Comparison of ENCODE assay signal across 8 cellular contexts in the genomic region with DNA sequence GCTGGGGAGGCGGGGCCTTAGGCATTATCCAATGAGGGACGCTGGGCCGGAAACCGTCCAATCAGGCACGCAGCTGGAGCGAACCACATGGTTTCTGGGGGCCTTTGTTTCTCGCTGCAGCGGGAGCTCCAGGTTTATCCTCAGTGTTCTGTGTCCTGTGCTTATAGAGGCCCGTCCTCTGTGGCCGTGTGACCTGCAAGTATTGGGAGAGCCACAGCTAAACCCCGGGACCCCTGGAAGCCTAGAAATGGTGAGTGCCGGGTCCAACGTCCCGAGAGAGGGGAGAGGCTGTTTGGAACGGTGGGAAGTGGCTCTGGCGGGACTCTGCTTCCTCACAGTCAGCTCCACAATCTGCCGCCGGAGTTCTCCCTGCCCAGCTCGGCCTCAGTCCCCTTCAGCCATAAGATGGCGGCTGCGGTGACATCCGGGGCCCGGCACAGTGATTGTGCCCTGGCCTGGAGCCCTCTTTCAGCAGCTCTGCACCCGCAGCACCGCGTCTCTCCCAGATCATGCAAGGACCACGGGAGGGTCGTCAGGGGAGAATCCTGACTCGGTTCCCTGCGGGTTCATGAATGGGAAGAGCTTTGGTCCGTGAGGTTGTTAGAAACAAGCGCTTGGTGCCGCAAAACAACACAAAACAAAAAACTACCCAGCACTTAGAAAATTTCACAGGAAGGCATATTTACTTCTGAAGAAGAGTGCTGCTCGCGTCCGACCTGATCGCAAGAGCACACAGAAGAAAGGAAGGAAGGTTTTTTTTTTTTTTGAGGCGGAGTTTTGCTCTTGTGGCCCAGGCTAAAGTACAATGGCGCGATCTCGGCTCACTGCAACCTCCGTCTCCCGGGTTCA. TPM values are rescaled to one million over a fixed set of nuclear protein-coding genes. Genes with fewer than 3 reads are reported as not detected.
DNase-seq lines count a peak whose midpoint lies in the region; ATAC-seq and TF ChIP-seq lines count a peak whose summit lies in the region.

A gene (plus strand): TSS at position 133 of the 849 bp plus-strand sequence. CDS start 115 bp downstream, at position 248.

- peaks cover 22% of the 10 kb centered on the region for H3K9me3 Mint-ChIP-seq in activated CD4-positive, alpha-beta memory T cell treated with anti-CD3 and anti-CD28 coated beads, Interleukin-2, amount 10 ng/mL, durations not matched to agents 7 days and 5 days

- intact Hi-C loops in lower leg skin (cut with DNase I; ENCODE audit: low total_unique reads) = no loop called here

- POLR2A ChIA-PET in activated CD4-positive, alpha-beta memory T cell treated with anti-CD3 and anti-CD28 coated beads, Interleukin-2, amount 10 ng/mL, durations not matched to agents 7 days and 5 days (lab: Charles Lee) = interaction anchor here (0.6 to 5.0 kb wide), 32 partner anchors 9 to 1901 kb away, joined by 3 to 93 read pairs (median 5); a partner anchor contains a TSS

- H3K27me3 Mint-ChIP-seq in activated CD4-positive, alpha-beta memory T cell treated with anti-CD3 and anti-CD28 coated beads, Interleukin-2, amount 10 ng/mL, durations not matched to agents 7 days and 5 days = no peaks in the 10 kb centered on the region

- peak within 1 kb of the TSS; percentile 57 for H3K4me3 ChIP-seq in lower leg skin (ENCODE audit: low read depth, poor library complexity, severe bottlenecking)

- CTCF ChIA-PET in activated CD4-positive, alpha-beta memory T cell treated with anti-CD3 and anti-CD28 coated beads, Interleukin-2, amount 10 ng/mL, durations not matched to agents 7 days and 5 days (lab: Charles Lee) = interaction anchor here (0.7 to 2.2 kb wide), 5 partner anchors 32 to 133 kb away, joined by 3 to 7 read pairs (median 4); a partner anchor contains a TSS

- peak in 1 of 2 donors; percentile 40 for TF ChIP-seq POLR2A in lower leg skin (IDR thresholded peaks at IDR 0.05)

- DNase-seq in C1 segment of cervical spinal cord (lab: John Stamatoyannopoulos, UW) = peak; percentile 74 to 98 (median 94)
- peak; percentile 99 for DNase-seq in NCI-H82 (lab: John Stamatoyannopoulos, UW)
- DNase-seq in activated CD4-positive, alpha-beta memory T cell treated with anti-CD3 and anti-CD28 coated beads, Interleukin-2, amount 10 ng/mL, durations not matched to agents 7 days and 5 days = peak; percentile 97
- DNase-seq in ecto neural progenitor cell (ENCODE audit: low spot score) = peak; percentile 97
- DNase-seq in lower leg skin (ENCODE audit: low spot score in 2 of 2) = peak; percentile 97 to 100
- peak; percentile 91 to 93 for DNase-seq in stimulated activated CD4-positive, alpha-beta T cell treated with anti-CD3 and anti-CD28 coated beads, Interleukin-4, amount 100 ng/mL, for 4 hours

- H3K4me1 Mint-ChIP-seq in activated CD4-positive, alpha-beta memory T cell treated with anti-CD3 and anti-CD28 coated beads, Interleukin-2, amount 10 ng/mL, durations not matched to agents 7 days and 5 days = peaks cover 22% of the 10 kb centered on the region

- no peak for TF ChIP-seq CTCF in lower leg skin (IDR thresholded peaks at IDR 0.05)

- WGBS in lower leg skin, 2 donors = 1% methylated on average over 36 to 40 of the region's 43 CpGs

- ATAC-seq in GM19351 (IDR thresholded peaks at IDR 0.05; ENCODE audit: unreplicated experiment) = peak; percentile 96
- ATAC-seq in HG03558 (IDR thresholded peaks at IDR 0.05; ENCODE audit: extremely low read depth, unreplicated experiment) = peak; percentile 83

- H3K4me3 Mint-ChIP-seq in activated CD4-positive, alpha-beta memory T cell treated with anti-CD3 and anti-CD28 coated beads, Interleukin-2, amount 10 ng/mL, durations not matched to agents 7 days and 5 days = peak within 1 kb of the TSS; percentile 100

- peaks cover 48% of the 10 kb centered on the region for H3K36me3 Mint-ChIP-seq in activated CD4-positive, alpha-beta memory T cell treated with anti-CD3 and anti-CD28 coated beads, Interleukin-2, amount 10 ng/mL, durations not matched to agents 7 days and 5 days (ENCODE audit: low read depth)

- peak within 1 kb of the TSS; percentile 100 for H3K27ac Mint-ChIP-seq in activated CD4-positive, alpha-beta memory T cell treated with anti-CD3 and anti-CD28 coated beads, Interleukin-2, amount 10 ng/mL, durations not matched to agents 7 days and 5 days

RNA-seq across cellular contexts. Expression of the gene that starts here (rescaled TPM):
- 10 to 100 TPM; 12.9 to 14.7 TPM for total RNA-seq in activated CD4-positive, alpha-beta memory T cell treated with anti-CD3 and anti-CD28 coated beads, Interleukin-2, amount 10 ng/mL, durations not matched to agents 7 days and 5 days
- total RNA-seq in lower leg skin = 1 to 10 TPM; 4.7 to 7.5 (median 7.0) TPM

Comparison
In these comparisons a context has a peak if more than half of its experiments do, and no peak if none do; other contexts are left out.
1. Peak in every context shown above with its lines: DNase-seq, ATAC-seq and H3K4me3 ChIP-seq.